1 cellular context compared by ENCODE assay signal in the genomic region with DNA sequence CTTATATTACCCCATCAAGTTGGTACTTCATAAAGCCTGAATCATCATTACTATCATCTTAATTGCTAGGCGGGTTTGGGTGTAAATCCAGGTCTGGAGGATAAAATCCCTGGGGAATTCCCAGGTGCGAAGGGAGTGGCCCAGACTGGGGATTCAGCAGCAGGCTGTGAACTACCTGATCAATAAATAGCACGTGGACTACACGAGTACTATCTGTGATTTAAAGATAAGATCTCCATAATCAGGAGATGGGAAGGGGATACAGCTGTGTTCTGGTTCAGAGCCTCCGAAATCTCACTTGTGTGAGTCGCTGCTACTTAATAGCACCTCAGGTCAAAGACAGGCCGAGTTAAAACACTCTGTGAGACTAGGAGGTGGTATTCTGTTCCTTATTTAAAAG.
TF ChIP-seq lines count a peak whose summit lies in the region.

No MANE protein-coding gene starts in this region.

TF ChIP-seq in GM23338, 12 proteins besides CTCF, POLR2A, EP300 and RAD21 (continued from another document):
- TF ChIP-seq, protein P1, sequence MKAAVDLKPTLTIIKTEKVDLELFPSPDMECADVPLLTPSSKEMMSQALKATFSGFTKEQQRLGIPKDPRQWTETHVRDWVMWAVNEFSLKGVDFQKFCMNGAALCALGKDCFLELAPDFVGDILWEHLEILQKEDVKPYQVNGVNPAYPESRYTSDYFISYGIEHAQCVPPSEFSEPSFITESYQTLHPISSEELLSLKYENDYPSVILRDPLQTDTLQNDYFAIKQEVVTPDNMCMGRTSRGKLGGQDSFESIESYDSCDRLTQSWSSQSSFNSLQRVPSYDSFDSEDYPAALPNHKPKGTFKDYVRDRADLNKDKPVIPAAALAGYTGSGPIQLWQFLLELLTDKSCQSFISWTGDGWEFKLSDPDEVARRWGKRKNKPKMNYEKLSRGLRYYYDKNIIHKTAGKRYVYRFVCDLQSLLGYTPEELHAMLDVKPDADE (IDR thresholded peaks at IDR 0.05), result no peak
- TF ChIP-seq STAT1 (IDR thresholded peaks at IDR 0.05; ENCODE audit: unreplicated experiment), result no peak
